1 cellular context compared by ENCODE assay signal in the genomic region with DNA sequence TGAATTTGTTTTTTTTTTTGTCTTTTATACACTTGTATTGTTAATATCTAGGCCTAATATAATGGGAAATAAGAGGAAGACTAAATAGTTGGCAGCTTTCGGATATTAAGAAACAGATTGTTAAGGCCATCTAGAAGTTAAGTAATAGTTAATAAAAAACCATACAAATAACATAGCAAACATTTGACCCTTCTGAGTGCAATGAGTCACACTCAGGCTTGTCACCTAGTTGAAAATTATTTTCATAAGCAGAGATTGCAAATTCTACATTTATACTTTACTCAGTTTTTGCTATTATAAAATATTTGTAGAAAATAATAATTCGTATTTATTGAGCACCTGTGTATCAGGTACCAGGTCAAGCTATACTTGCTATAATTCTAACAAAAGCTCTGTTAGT.
TF ChIP-seq lines count a peak whose summit lies in the region.

No MANE protein-coding gene starts in this region.

TF ChIP-seq in GM12878, 131 proteins besides CTCF, POLR2A, EP300 and RAD21:
- TF ChIP-seq BCL11A (IDR thresholded peaks at IDR 0.05; ENCODE audit: low read depth, low read length): no peak
- no peak for TF ChIP-seq ZZZ3 (IDR thresholded peaks at IDR 0.05; ENCODE audit: control insufficient read depth, insufficient read length, low read depth)
- no peak for TF ChIP-seq SP1 (IDR thresholded peaks at IDR 0.05; ENCODE audit: low read depth, low read length)
